ENCODE assay signal across 8 cellular contexts in the genomic region with DNA sequence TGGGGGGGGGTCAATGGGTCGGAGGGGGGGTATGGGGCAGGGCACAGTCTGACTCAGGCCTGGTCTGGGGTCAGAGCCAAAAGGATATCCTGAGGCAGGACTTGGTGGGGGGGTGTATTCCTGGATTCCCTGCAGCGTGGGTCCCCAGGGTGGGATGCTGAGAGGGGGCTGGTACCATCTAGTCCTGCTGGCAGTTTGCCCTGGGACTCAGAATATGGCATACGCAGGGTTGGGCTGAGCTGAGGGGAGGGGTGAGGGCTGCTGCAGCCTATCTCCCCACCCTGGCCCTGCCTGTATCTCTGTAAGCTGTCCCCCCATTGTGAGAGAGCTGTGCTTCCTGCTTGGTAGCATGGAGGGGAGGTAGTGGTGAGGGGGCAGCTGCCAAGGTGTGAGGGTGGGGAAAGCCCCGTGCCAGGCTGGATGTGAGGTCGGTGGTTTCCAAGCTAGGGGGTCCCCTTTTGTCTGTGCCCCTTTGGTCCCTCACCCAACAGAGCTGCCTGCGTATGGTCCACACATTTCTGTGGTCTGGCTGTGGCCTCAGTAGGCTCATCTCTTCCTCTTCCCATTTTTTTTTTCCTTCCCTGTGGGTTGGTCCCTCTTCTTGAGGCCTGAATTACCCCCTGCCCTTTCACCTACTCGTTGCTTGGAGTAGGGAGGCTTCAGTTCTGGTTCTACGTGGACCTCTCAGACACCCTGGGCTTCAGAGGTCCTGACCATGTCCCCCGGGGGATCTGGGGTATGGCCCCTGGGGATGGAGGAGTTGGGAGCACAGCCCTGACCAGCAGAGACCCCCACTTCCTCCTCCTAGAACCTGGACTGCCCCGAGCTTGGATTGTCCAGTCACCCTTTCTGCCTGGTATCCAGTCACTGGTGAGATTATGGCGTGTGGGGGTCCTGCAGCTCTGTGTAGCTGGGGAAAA. TPM values are rescaled to one million over a fixed set of nuclear protein-coding genes. Genes with fewer than 3 reads are reported as not detected.
DNase-seq lines count a peak whose midpoint lies in the region; ATAC-seq lines count a peak whose summit lies in the region.

No MANE protein-coding gene starts in this region.

- peak; percentile 49 for DNase-seq in NK-92 treated with Interleukin-12 subunit alpha and Interleukin-12 subunit beta, amount 100 ng/mL, for 24 hours (lab: John Stamatoyannopoulos, UW)
- DNase-seq in NK-92 (lab: John Stamatoyannopoulos, UW; ENCODE audit: unreplicated experiment) (no peak), activated T-cell treated with anti-CD3 and anti-CD28 coated beads for 24 hours (ENCODE audit: low read depth) (peak; percentile 47), fibroblast of the conjunctiva (ENCODE audit: low read depth) (peak; percentile 68), NCI-H1105 (lab: John Stamatoyannopoulos, UW) (no peak), ureter (ENCODE audit: low spot score) (no peak)
- DNase-seq in stimulated activated CD4-positive, alpha-beta T cell treated with anti-CD3 and anti-CD28 coated beads, Interleukin-4, amount 100 ng/mL, for 24 hours: peak; percentile 64

- ATAC-seq in GM19395 (IDR thresholded peaks at IDR 0.05; ENCODE audit: unreplicated experiment): no peak

RNA-seq across cellular contexts. Expression of a gene that starts 15.0 kb away (rescaled TPM):
- total RNA-seq in ureter: 34.9 TPM

RNA-seq across cellular contexts. Expression of a gene that starts 36.3 kb away (rescaled TPM):
- total RNA-seq in ureter: 3.1 TPM

RNA-seq across cellular contexts. Expression of a gene that starts 40.5 kb away (rescaled TPM):
- 2.0 TPM for total RNA-seq in ureter

Comparison
In these comparisons a context has a peak if more than half of its experiments do, and no peak if none do; other contexts are left out.
1. DNase-seq: peak in NK-92 treated with Interleukin-12 subunit alpha and Interleukin-12 subunit beta, amount 100 ng/mL, for 24 hours (single experiment), activated T-cell treated with anti-CD3 and anti-CD28 coated beads for 24 hours (single experiment), fibroblast of the conjunctiva (single experiment) and stimulated activated CD4-positive, alpha-beta T cell treated with anti-CD3 and anti-CD28 coated beads, Interleukin-4, amount 100 ng/mL, for 24 hours (single experiment); none in NK-92 (single experiment), NCI-H1105 (single experiment) and ureter (single experiment).